20 cellular contexts compared by ENCODE assay signal in the genomic region with DNA sequence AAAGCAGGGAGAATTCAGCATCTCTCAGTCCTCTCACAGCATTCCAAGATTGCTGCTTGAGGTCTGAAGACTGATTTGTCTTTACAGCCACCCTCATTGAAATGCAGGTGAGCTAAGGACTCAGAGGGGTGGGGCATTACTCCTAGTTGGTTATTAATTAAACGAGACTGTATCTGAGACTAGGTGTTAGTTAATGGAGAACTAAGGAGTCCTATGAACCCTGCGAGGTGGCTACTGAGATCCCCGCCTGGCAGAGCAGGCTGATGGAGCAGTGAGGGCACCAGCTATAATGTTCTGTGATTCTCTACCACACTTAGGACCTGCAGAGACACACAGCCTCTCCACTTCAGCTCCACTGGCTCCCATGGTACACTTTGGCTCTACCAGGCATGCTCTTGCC.
"Had no signal": no experiment of that assay in that cellular context is flagged by ENCODE, and none has a peak within 500 bp of the region (broad histone marks: within the 10 kb centered on the region; RNA-seq: fewer than 3 reads in every experiment).

No MANE protein-coding gene starts in this region.

- ATAC-seq: activated CD4-positive, CD25-positive, alpha-beta regulatory T cell treated with anti-CD3 and anti-CD28 coated beads, Interleukin-2, amount 50 U/mL, for 24 hours; activated CD8-positive, alpha-beta memory T cell treated with anti-CD3 and anti-CD28 coated beads, Interleukin-2, amount 10 ng/mL, durations not matched to agents 7 days and 5 days; effector memory CD8-positive, alpha-beta T cell; gastroesophageal sphincter; stimulated activated naive CD8-positive, alpha-beta T cell treated with anti-CD3 and anti-CD28 coated beads, Interleukin-15, Interleukin-2, amounts not matched to agents 100 U/mL and 50 U/mL, for 24 hours had no signal

- H3K4me3 ChIP-seq: ascending aorta, gastroesophageal sphincter, lower lobe of right lung, skin epidermis, suprapubic skin, upper lobe of left lung had no signal

- DNase-seq: activated CD8-positive, alpha-beta memory T cell treated with anti-CD3 and anti-CD28 coated beads, Interleukin-2, amount 10 ng/mL, durations not matched to agents 7 days and 5 days; activated naive CD4-positive, alpha-beta T cell treated with anti-CD3 and anti-CD28 coated beads, Interleukin-2, amount 10 ng/mL, durations not matched to agents 7 days and 5 days; activated T-cell treated with anti-CD3 and anti-CD28 coated beads, Interleukin-2, amount 50 U/mL, for 1 hour; effector memory CD8-positive, alpha-beta T cell; lower lobe of right lung; midbrain; naive B cell; posterior cingulate gyrus; stimulated activated CD4-positive, alpha-beta T cell treated with anti-CD3 and anti-CD28 coated beads, Interleukin-4, amount 100 ng/mL, for 24 hours; stimulated activated CD8-positive, alpha-beta memory T cell treated with anti-CD3 and anti-CD28 coated beads, Interleukin-4, amount 100 ng/mL, for 48 hours; stimulated activated naive CD8-positive, alpha-beta T cell treated with anti-CD3 and anti-CD28 coated beads, Interleukin-15, Interleukin-2, amounts not matched to agents 100 U/mL and 50 U/mL, for 24 hours; upper lobe of left lung had no signal

- H3K36me3 ChIP-seq: ascending aorta, gastroesophageal sphincter, lower lobe of right lung, suprapubic skin, upper lobe of left lung had no signal

- H3K27me3 ChIP-seq: ascending aorta, gastroesophageal sphincter, suprapubic skin, upper lobe of left lung had no signal

- H3K27ac ChIP-seq: ascending aorta, epithelial cell of prostate, gastroesophageal sphincter, lower lobe of right lung, skin epidermis, suprapubic skin, upper lobe of left lung had no signal

- H3K9me3 ChIP-seq: ascending aorta, gastroesophageal sphincter, lower lobe of right lung, suprapubic skin, upper lobe of left lung had no signal

- H3K4me1 ChIP-seq: lower lobe of right lung, upper lobe of left lung had no signal

- FAIRE-seq: bronchial epithelial cell, keratinocyte had no signal
